ENCODE assay signal across 15 cellular contexts in the genomic region with DNA sequence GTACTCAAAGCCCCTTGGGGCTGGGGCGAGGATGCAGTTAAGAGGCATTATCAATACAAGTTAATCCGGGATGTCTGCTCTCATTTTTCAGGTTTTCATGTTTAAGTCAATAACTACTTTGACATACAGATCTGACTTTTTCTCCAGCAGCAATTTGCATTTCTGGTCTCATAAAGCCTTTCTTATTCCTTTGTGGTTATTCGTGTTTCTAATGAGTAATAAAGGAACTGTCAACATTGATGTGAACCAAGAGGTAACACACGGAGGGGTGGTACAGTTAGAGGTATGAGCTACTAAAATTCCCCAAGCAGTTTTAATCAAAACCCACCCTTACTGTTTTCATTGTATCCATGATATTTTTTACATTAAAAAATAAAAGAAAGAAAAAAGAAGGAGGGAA.
DNase-seq lines count a peak whose midpoint lies in the region; ATAC-seq and TF ChIP-seq lines count a peak whose summit lies in the region.
"Had no signal": no experiment of that assay in that cellular context is flagged by ENCODE, and none has a peak within 500 bp of the region (broad histone marks: within the 10 kb centered on the region; RNA-seq: fewer than 3 reads in every experiment).

No MANE protein-coding gene starts in this region.

- H3K27ac ChIP-seq in right cardiac atrium (ENCODE audit: low read length) = no peak overlapping the region
- H3K27ac ChIP-seq in psoas muscle = no peak overlapping the region
- H3K27ac ChIP-seq: BLaER1, breast epithelium, HL-60 had no signal

- H3K4me3 ChIP-seq in right cardiac atrium (ENCODE audit: low read length) (no peak overlapping the region), psoas muscle (no peak overlapping the region)
- H3K4me3 ChIP-seq: BLaER1, breast epithelium had no signal

- H3K27me3 ChIP-seq in right cardiac atrium (ENCODE audit: control insufficient read depth, insufficient read depth) (no peaks in the 10 kb centered on the region), psoas muscle (ENCODE audit: insufficient read depth in 3 of 3, low read length in 2 of 3) (no peaks in the 10 kb centered on the region)
- H3K27me3 ChIP-seq: BLaER1, breast epithelium had no signal

- H3K4me1 ChIP-seq in right cardiac atrium (ENCODE audit: control insufficient read depth, insufficient read depth, low read length) (no peaks in the 10 kb centered on the region), psoas muscle (no peaks in the 10 kb centered on the region)
- H3K4me1 ChIP-seq: BLaER1, breast epithelium had no signal

- no peak for TF ChIP-seq CTCF in psoas muscle (IDR thresholded peaks at IDR 0.05)

- no peaks in the 10 kb centered on the region for H3K9me3 ChIP-seq in right cardiac atrium (ENCODE audit: control insufficient read depth, low read length)
- H3K9me3 ChIP-seq in psoas muscle = no peaks in the 10 kb centered on the region
- H3K9me3 ChIP-seq: BLaER1, breast epithelium had no signal

- no peaks in the 10 kb centered on the region for H3K36me3 ChIP-seq in psoas muscle (ENCODE audit: insufficient read depth in 1 of 2, low read depth in 1 of 2)
- H3K36me3 ChIP-seq: BLaER1, breast epithelium had no signal

- 78% methylated on average over 4 of the region's 4 CpGs for WGBS in right cardiac atrium
- 75 to 78% (median 77%) methylated on average over 4 of the region's 4 CpGs for WGBS in psoas muscle, 3 donors

- ATAC-seq in GM18861 (IDR thresholded peaks at IDR 0.05; ENCODE audit: unreplicated experiment) (peak; percentile 92), GM21447 (IDR thresholded peaks at IDR 0.05; ENCODE audit: unreplicated experiment) (peak; percentile 81), HG02973 (IDR thresholded peaks at IDR 0.05; ENCODE audit: unreplicated experiment) (peak; percentile 96), right cardiac atrium (no peak), psoas muscle (no peak)
- ATAC-seq: stimulated activated naive CD8-positive, alpha-beta T cell treated with anti-CD3 and anti-CD28 coated beads, Interleukin-15, amount 100 ng/mL, for 72 hours had no signal

- peak; percentile 89 for DNase-seq in NCI-H446 treated with DMSO at 0.1 percent for 48 hours (lab: John Stamatoyannopoulos, UW)
- no peak for DNase-seq in right cardiac atrium
- DNase-seq in psoas muscle = no peak
- no peak for DNase-seq in activated CD4-positive, CD25-positive, alpha-beta regulatory T cell (lab: John Stamatoyannopoulos, UW)
- no peak for DNase-seq in posterior vena cava (ENCODE audit: low spot score)
- DNase-seq: activated naive CD4-positive, alpha-beta T cell treated with Interleukin-2 at 50 U/mL for 16 hours; stimulated activated CD4-positive, alpha-beta T cell treated with anti-CD3 and anti-CD28 coated beads, Interleukin-4, amount 100 ng/mL, for 4 hours; stimulated activated naive CD8-positive, alpha-beta T cell treated with anti-CD3 and anti-CD28 coated beads, Interleukin-15, amount 100 ng/mL, for 72 hours; T1000 had no signal

- intact Hi-C loops in right cardiac atrium (cut with DNase I) (no loop called here), psoas muscle (cut with DNase I) (no loop called here), posterior vena cava (cut with DNase I) (loop anchor here in 1 of 2 donors (2.0 kb wide), 1 partner anchor 67 kb away; no protein-coding TSS in a partner anchor)

Comparison
In these comparisons a context has a peak if more than half of its experiments do, and no peak if none do; other contexts are left out.
1. ATAC-seq: peak in GM18861 (single experiment), GM21447 (single experiment) and HG02973 (single experiment); none in right cardiac atrium (0 of 2) and psoas muscle (0 of 4).